Comparison of ENCODE assay signal across 19 cellular contexts in the genomic region with DNA sequence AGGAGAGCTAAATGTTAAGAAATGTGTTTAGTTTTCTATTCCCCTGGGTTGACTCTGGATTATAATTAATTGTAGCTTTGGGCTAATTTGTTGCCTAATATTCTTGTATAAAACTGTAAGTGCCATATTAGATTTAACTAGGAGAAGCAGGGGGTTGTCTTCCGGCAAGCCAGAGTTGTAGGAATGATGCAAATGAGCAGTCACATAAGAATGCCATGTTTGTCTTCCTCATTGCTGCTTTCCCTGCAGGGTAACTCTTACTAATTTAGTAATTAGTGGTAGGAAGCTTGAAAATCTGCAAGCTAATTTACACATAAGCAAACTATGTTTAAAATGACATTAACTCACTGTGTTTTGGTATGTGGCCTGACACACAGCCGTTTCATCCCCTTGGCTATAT.
DNase-seq lines count a peak whose midpoint lies in the region; ATAC-seq and TF ChIP-seq lines count a peak whose summit lies in the region.
"Had no signal": no experiment of that assay in that cellular context is flagged by ENCODE, and none has a peak within 500 bp of the region (broad histone marks: within the 10 kb centered on the region; RNA-seq: fewer than 3 reads in every experiment).

No MANE protein-coding gene starts in this region.

- peak; percentile 11 for DNase-seq in AG20443 (ENCODE audit: low spot score)
- DNase-seq in M059J (ENCODE audit: low read depth), result peak; percentile 7
- no peak for DNase-seq in endodermal cell
- peak; percentile 67 for DNase-seq in mesendoderm
- DNase-seq in NCI-H2081 treated with DMSO at 0.1 percent for 48 hours (lab: John Stamatoyannopoulos, UW), result no peak
- no peak for DNase-seq in right cardiac atrium
- DNase-seq in NCI-H446 (lab: John Stamatoyannopoulos, UW), result no peak
- no peak for DNase-seq in NCI-H1092 (lab: John Stamatoyannopoulos, UW)
- DNase-seq: activated CD8-positive, alpha-beta memory T cell treated with anti-CD3 and anti-CD28 coated beads for 24 hours; activated T-cell treated with anti-CD3 and anti-CD28 coated beads, Interleukin-2, amount 50 U/mL, for 72 hours; DMS79 treated with DMSO at 0.1 percent for 48 hours; left lung; NCI-H1694 treated with DMSO at 0.1 percent for 48 hours; NK-92 treated with Interleukin-12 subunit alpha and Interleukin-12 subunit beta, amount 100 ng/mL, for 24 hours; stimulated activated naive B cell treated with anti-CD40 and anti-IgM and Interleukin-4, amounts not matched to agents 10 μg/mL and 1 μg/mL and 100 μg/mL, for 72 hours had no signal

- no peak overlapping the region for H3K4me2 ChIP-seq in mesendoderm (ENCODE audit: low read length)

- no peak overlapping the region for H2BK5ac ChIP-seq in mesendoderm (ENCODE audit: low read length)

- no peak overlapping the region for H3K9ac ChIP-seq in endodermal cell (ENCODE audit: extremely low read depth, low read length, poor library complexity, severe bottlenecking)
- no peak overlapping the region for H3K9ac ChIP-seq in mesendoderm (ENCODE audit: low read length)

- H3K9me3 Mint-ChIP-seq in endodermal cell, result no peaks in the 10 kb centered on the region
- H3K9me3 Mint-ChIP-seq: stimulated activated naive B cell treated with anti-CD40 and anti-IgM and Interleukin-4, amounts not matched to agents 10 μg/mL and 1 μg/mL and 100 μg/mL, for 72 hours had no signal

- H3K4me1 Mint-ChIP-seq in endodermal cell, result peaks cover 6% of the 10 kb centered on the region
- H3K4me1 Mint-ChIP-seq: activated naive CD4-positive, alpha-beta T cell treated with anti-CD3 and anti-CD28 coated beads, Interleukin-2, amount 50 U/mL, for 24 hours; stimulated activated naive B cell treated with anti-CD40 and anti-IgM and Interleukin-4, amounts not matched to agents 10 μg/mL and 1 μg/mL and 100 μg/mL, for 72 hours had no signal

- no peak overlapping the region for H3K4me3 Mint-ChIP-seq in endodermal cell
- H3K4me3 Mint-ChIP-seq: activated naive CD4-positive, alpha-beta T cell treated with anti-CD3 and anti-CD28 coated beads, Interleukin-2, amount 50 U/mL, for 24 hours; activated T-cell treated with anti-CD3 and anti-CD28 coated beads, Interleukin-2, amount 50 U/mL, for 72 hours; stimulated activated naive B cell treated with anti-CD40 and anti-IgM and Interleukin-4, amounts not matched to agents 10 μg/mL and 1 μg/mL and 100 μg/mL, for 72 hours had no signal

- no peak overlapping the region for H3K27ac Mint-ChIP-seq in endodermal cell
- H3K27ac Mint-ChIP-seq: activated naive CD4-positive, alpha-beta T cell treated with anti-CD3 and anti-CD28 coated beads, Interleukin-2, amount 50 U/mL, for 24 hours; activated T-cell treated with anti-CD3 and anti-CD28 coated beads, Interleukin-2, amount 50 U/mL, for 72 hours; stimulated activated naive B cell treated with anti-CD40 and anti-IgM and Interleukin-4, amounts not matched to agents 10 μg/mL and 1 μg/mL and 100 μg/mL, for 72 hours had no signal

- no peak overlapping the region for H4K8ac ChIP-seq in mesendoderm (ENCODE audit: low read depth, low read length)

- peak overlapping the region; percentile 19 for H2BK15ac ChIP-seq in mesendoderm (replicated peaks; ENCODE audit: low read depth)

- intact Hi-C loops in right cardiac atrium (cut with DNase I), result no loop called here

- ATAC-seq in right cardiac atrium, result no peak
- ATAC-seq: activated CD4-positive, CD25-positive, alpha-beta regulatory T cell treated with anti-CD3 and anti-CD28 coated beads, Interleukin-2, amount 50 U/mL, for 24 hours; activated T-cell treated with anti-CD3 and anti-CD28 coated beads, Interleukin-2, amount 50 U/mL, for 72 hours; stimulated activated naive B cell treated with anti-CD40 and anti-IgM and Interleukin-4, amounts not matched to agents 10 μg/mL and 1 μg/mL and 100 μg/mL, for 72 hours had no signal

- H2BK120ac ChIP-seq in mesendoderm (ENCODE audit: low read depth, low read length), result no peak overlapping the region

- H3K56ac ChIP-seq in mesendoderm (ENCODE audit: low read length), result no peak overlapping the region

- H3K9me3 ChIP-seq in endodermal cell (ENCODE audit: control insufficient read depth, low read length) (peaks cover 12% of the 10 kb centered on the region), right cardiac atrium (ENCODE audit: control insufficient read depth, low read length) (no peaks in the 10 kb centered on the region)
- H3K9me3 ChIP-seq: neutrophil, right atrium auricular region had no signal

- H3K4me3 ChIP-seq in endodermal cell (ENCODE audit: low read length), result no peak overlapping the region
- H3K4me3 ChIP-seq in mesendoderm (ENCODE audit: low read length), result no peak overlapping the region
- no peak overlapping the region for H3K4me3 ChIP-seq in right cardiac atrium (ENCODE audit: low read length)
- H3K4me3 ChIP-seq: left lung, right atrium auricular region had no signal

- H4K5ac ChIP-seq in mesendoderm (ENCODE audit: low read length), result no peak overlapping the region

- no peak for TF ChIP-seq CTCF in endodermal cell (conservative IDR thresholded peaks at IDR 0.05)

- H3K27me3 ChIP-seq in endodermal cell (ENCODE audit: control insufficient read depth, insufficient read depth, low read length, poor library complexity, severe bottlenecking) (no peaks in the 10 kb centered on the region), mesendoderm (ENCODE audit: insufficient read depth, low read length, poor library complexity) (no peaks in the 10 kb centered on the region), right cardiac atrium (ENCODE audit: control insufficient read depth, insufficient read depth) (no peaks in the 10 kb centered on the region)
- H3K27me3 ChIP-seq: left lung, neutrophil, right atrium auricular region had no signal

- H3K27me3 Mint-ChIP-seq in endodermal cell (ENCODE audit: insufficient read depth), result no peaks in the 10 kb centered on the region
- H3K27me3 Mint-ChIP-seq: activated naive CD4-positive, alpha-beta T cell treated with anti-CD3 and anti-CD28 coated beads, Interleukin-2, amount 50 U/mL, for 24 hours had no signal

- H3K79me2 ChIP-seq in mesendoderm (ENCODE audit: control insufficient read depth, insufficient read depth, low read length), result no peaks in the 10 kb centered on the region

- no peaks in the 10 kb centered on the region for H3K4me1 ChIP-seq in endodermal cell (ENCODE audit: control insufficient read depth, insufficient read depth, low read length)
- H3K4me1 ChIP-seq in mesendoderm (ENCODE audit: control insufficient read depth, low read depth, low read length), result peaks cover 6% of the 10 kb centered on the region
- no peaks in the 10 kb centered on the region for H3K4me1 ChIP-seq in right cardiac atrium (ENCODE audit: control insufficient read depth, insufficient read depth, low read length)
- H3K4me1 ChIP-seq: left lung, right atrium auricular region had no signal

- H2AK5ac ChIP-seq in mesendoderm (ENCODE audit: low read length), result no peak overlapping the region

- H3K36me3 Mint-ChIP-seq in endodermal cell (ENCODE audit: low read depth), result no peaks in the 10 kb centered on the region

- H3K18ac ChIP-seq in mesendoderm (ENCODE audit: low read length), result no peak overlapping the region

- H3K36me3 ChIP-seq in endodermal cell (ENCODE audit: control insufficient read depth, insufficient read depth, low read length), result peaks cover 16% of the 10 kb centered on the region
- no peaks in the 10 kb centered on the region for H3K36me3 ChIP-seq in mesendoderm (ENCODE audit: control insufficient read depth, insufficient read depth, low read length)
- H3K36me3 ChIP-seq: left lung, neutrophil, right atrium auricular region had no signal

- H3K27ac ChIP-seq in endodermal cell (ENCODE audit: low read depth, low read length), result peak overlapping the region; percentile 18
- peak overlapping the region; percentile 33 for H3K27ac ChIP-seq in mesendoderm (ENCODE audit: low read depth, low read length)
- H3K27ac ChIP-seq in right cardiac atrium (ENCODE audit: low read length), result no peak overlapping the region
- H3K27ac ChIP-seq: left lung, neutrophil, right atrium auricular region had no signal

- 60 to 76% methylated on average over 2 of the region's 2 CpGs for WGBS in endodermal cell (ENCODE audit: insufficient coverage in 1 of 2, insufficient read length in 1 of 2), 2 experiments
- no CpG with 5 or more reads among the region's 2 CpGs for WGBS in mesendoderm (ENCODE audit: extremely low coverage, insufficient coverage, low lambda C conversion rate)
- WGBS in right cardiac atrium, result 77% methylated on average over 2 of the region's 2 CpGs

- H3K23ac ChIP-seq in mesendoderm (ENCODE audit: low read length), result no peak overlapping the region

- H3K79me1 ChIP-seq in mesendoderm (ENCODE audit: low read length), result no peaks in the 10 kb centered on the region

- H3K4ac ChIP-seq in mesendoderm (ENCODE audit: low read depth, low read length), result no peak overlapping the region

Comparison
In these comparisons a context has a peak if more than half of its experiments do, and no peak if none do; other contexts are left out.
1. DNase-seq: peak in AG20443 (single experiment), M059J (single experiment) and mesendoderm (single experiment); none in endodermal cell (single experiment), NCI-H2081 treated with DMSO at 0.1 percent for 48 hours (single experiment), right cardiac atrium (0 of 3), NCI-H446 (0 of 2) and NCI-H1092 (single experiment).